Comparison of ENCODE assay signal across 24 cellular contexts in genomic region chr4:7777017-7777710, GRCh38.
A peak's percentile ranks its signal among the peaks of the same experiment; 100 is the strongest.
DNase-seq lines count a peak whose midpoint lies in the region; ATAC-seq, FAIRE-seq and TF ChIP-seq lines count a peak whose summit lies in the region.
"Had no signal": no experiment of that assay in that cellular context is flagged by ENCODE, and none has a peak within 500 bp of the region (broad histone marks: within the 10 kb centered on the region; RNA-seq: fewer than 3 reads in every experiment).

No MANE protein-coding gene starts in this region.

- no peaks in the 10 kb centered on the region for H3K79me2 ChIP-seq in K562 (ENCODE audit: control insufficient read depth, insufficient read depth, low read length)

- H3K27ac Mint-ChIP-seq in CD4-positive, alpha-beta memory T cell, result no peak overlapping the region
- H3K27ac Mint-ChIP-seq: stimulated activated memory B cell treated with anti-CD40 and anti-IgM and Interleukin-4, amounts not matched to agents 10 μg/mL and 1 μg/mL and 100 μg/mL, for 72 hours; T-helper 2 cell treated with Interferon-gamma antibody and Interleukin-4, amounts not matched to agents 5 μg/mL and 100 μg/mL, for 36 hours had no signal

- BruUV-seq in K562 (replicated peaks; lab: Mats Ljungman, UMichigan), result no TSS peak

- peaks cover 11% of the 10 kb centered on the region; the same call in 2 of the 3 replicates for H3K36me3 ChIP-seq in K562 (ENCODE audit: control insufficient read depth, insufficient read depth, low read length)
- peaks cover 25 to 36% of the 10 kb centered on the region in 2 donors for H3K36me3 ChIP-seq in mucosa of rectum (ENCODE audit: control insufficient read depth in 2 of 2, insufficient read depth in 2 of 2, low read length in 2 of 2)
- peaks cover 4% of the 10 kb centered on the region for H3K36me3 ChIP-seq in CD4-positive, alpha-beta memory T cell (ENCODE audit: insufficient read depth, low read length)
- H3K36me3 ChIP-seq: right lobe of liver had no signal

- no peaks in the 10 kb centered on the region; the same call in 1 of the 2 replicates for H3K9me3 ChIP-seq in K562 (replicated peaks; ENCODE audit: control insufficient read depth, insufficient read depth, low read depth, low read length)
- no peaks in the 10 kb centered on the region for H3K9me3 ChIP-seq in mucosa of rectum (ENCODE audit: control insufficient read depth in 2 of 2, low read length in 2 of 2)
- no peaks in the 10 kb centered on the region for H3K9me3 ChIP-seq in CD4-positive, alpha-beta memory T cell (ENCODE audit: control insufficient read depth in 1 of 2, low read length in 2 of 2)
- H3K9me3 ChIP-seq: BLaER1, Caco-2, right lobe of liver had no signal

- H3K36me3 Mint-ChIP-seq in CD4-positive, alpha-beta memory T cell, result peaks cover 53 to 62% of the 10 kb centered on the region in 2 donors
- H3K36me3 Mint-ChIP-seq: stimulated activated memory B cell treated with anti-CD40 and anti-IgM and Interleukin-4, amounts not matched to agents 10 μg/mL and 1 μg/mL and 100 μg/mL, for 72 hours had no signal

- no peak for TF ChIP-seq RAD21 in K562 (CRISPR knock-in tag; conservative IDR thresholded peaks at IDR 0.05 in 1 of 2, IDR thresholded peaks at IDR 0.05 in 1 of 2)

- in situ Hi-C loops in K562 (cut with MboI), result no loop called here

- DNase-seq in DMS53 treated with DMSO at 0.1 percent for 48 hours (lab: John Stamatoyannopoulos, UW; ENCODE audit: unreplicated experiment), result peak; percentile 37
- peak; percentile 48 for DNase-seq in NCI-H146 (lab: John Stamatoyannopoulos, UW)
- no peak for DNase-seq in K562 (ENCODE audit: extremely low read depth in 1 of 4, low spot score in 3 of 4)
- no peak for DNase-seq in globus pallidus (ENCODE audit: low spot score)
- DNase-seq in CD4-positive, alpha-beta memory T cell, result no peak
- DNase-seq in OCI-M2 (lab: John Stamatoyannopoulos, UW; ENCODE audit: unreplicated experiment), result no peak
- DNase-seq: activated CD4-positive, alpha-beta T cell treated with anti-CD3 and anti-CD28 coated beads for 4 hours; activated CD8-positive, alpha-beta memory T cell treated with anti-CD3 and anti-CD28 coated beads for 24 hours; activated gamma-delta T cell treated with Interleukin-2 at 50 U/mL for 16 hours; Caco-2; KG1; MM.1S; NCI-H1436; stimulated activated CD4-positive, alpha-beta T cell treated with anti-CD3 and anti-CD28 coated beads, Interleukin-4, amount 100 ng/mL, for 24 hours; substantia nigra had no signal

- no peak overlapping the region for H2AFZ ChIP-seq in K562 (ENCODE audit: low read depth, low read length)

- FAIRE-seq in K562 (lab: Jason Lieb, UNC), result no peak
- FAIRE-seq: keratinocyte had no signal

- H3K27me3 ChIP-seq in K562 (ENCODE audit: control insufficient read depth in 2 of 2, insufficient read depth in 2 of 2, low read length in 2 of 2), result peaks cover 0 to 5% of the 10 kb centered on the region in 2 experiments; a peak in 1 of 5 replicates
- no peaks in the 10 kb centered on the region for H3K27me3 ChIP-seq in mucosa of rectum (ENCODE audit: control insufficient read depth in 2 of 2, insufficient read depth in 2 of 2, low read length in 2 of 2)
- no peaks in the 10 kb centered on the region for H3K27me3 ChIP-seq in CD4-positive, alpha-beta memory T cell (ENCODE audit: insufficient read depth, low read length)
- H3K27me3 ChIP-seq: BLaER1, right lobe of liver had no signal

- no peaks in the 10 kb centered on the region for H3K9me1 ChIP-seq in K562 (ENCODE audit: control insufficient read depth, insufficient read depth, low read length)

- no peaks in the 10 kb centered on the region for H3K9me3 Mint-ChIP-seq in CD4-positive, alpha-beta memory T cell
- H3K9me3 Mint-ChIP-seq: stimulated activated memory B cell treated with anti-CD40 and anti-IgM and Interleukin-4, amounts not matched to agents 10 μg/mL and 1 μg/mL and 100 μg/mL, for 72 hours; T-helper 2 cell treated with Interferon-gamma antibody and Interleukin-4, amounts not matched to agents 5 μg/mL and 100 μg/mL, for 36 hours had no signal

- WGBS in K562 (ENCODE audit: insufficient coverage, low coverage, missing lambda C conversion rate), result 27% methylated on average over 17 of the region's 17 CpGs

- H3K27me3 Mint-ChIP-seq in CD4-positive, alpha-beta memory T cell, result no peaks in the 10 kb centered on the region

- no peak overlapping the region for H3K4me3 Mint-ChIP-seq in CD4-positive, alpha-beta memory T cell
- H3K4me3 Mint-ChIP-seq: stimulated activated memory B cell treated with anti-CD40 and anti-IgM and Interleukin-4, amounts not matched to agents 10 μg/mL and 1 μg/mL and 100 μg/mL, for 72 hours; T-helper 2 cell treated with Interferon-gamma antibody and Interleukin-4, amounts not matched to agents 5 μg/mL and 100 μg/mL, for 36 hours had no signal

- H4K20me1 ChIP-seq in K562 (replicated peaks; ENCODE audit: control insufficient read depth, insufficient read depth, low read length), result no peaks in the 10 kb centered on the region
- H4K20me1 ChIP-seq: BLaER1 had no signal

- TF ChIP-seq CTCF in K562 (IDR thresholded peaks at IDR 0.05 in 2 of 3, conservative IDR thresholded peaks at IDR 0.05 in 1 of 3; ENCODE audit: insufficient read depth in 2 of 3, low read depth in 1 of 3, low read length in 3 of 3), result no peak

- CTCF ChIA-PET in K562 (lab: Yijun Ruan, JAX; ENCODE audit: low intra/inter-chr PET ratio), result no interaction called here
- CTCF ChIA-PET in CD4-positive, alpha-beta memory T cell (lab: Charles Lee; ENCODE audit: partially characterized antibody), result no interaction called here

- ATAC-seq in K562 (no peak), GM18873 (IDR thresholded peaks at IDR 0.05; ENCODE audit: low FRiP score, unreplicated experiment) (no peak)
- ATAC-seq: HCT116; right lobe of liver; SK-N-SH treated with all-trans-retinoic acid at 6 μM for 48 hours; stimulated activated memory B cell treated with anti-CD40 and anti-IgM and Interleukin-4, amounts not matched to agents 10 μg/mL and 1 μg/mL and 100 μg/mL, for 72 hours had no signal

- POLR2A ChIA-PET in K562 (lab: Yijun Ruan, JAX), result no interaction called here
- POLR2A ChIA-PET in CD4-positive, alpha-beta memory T cell (lab: Charles Lee; ENCODE audit: partially characterized antibody), result no interaction called here

- H3K4me3 ChIP-seq in K562 (no peak overlapping the region), mucosa of rectum (ENCODE audit: low read length in 2 of 2) (no peak overlapping the region)
- no peak overlapping the region for H3K4me3 ChIP-seq in CD4-positive, alpha-beta memory T cell (ENCODE audit: low read length in 2 of 2)
- H3K4me3 ChIP-seq: BLaER1, right lobe of liver had no signal

- H3K4me1 Mint-ChIP-seq in CD4-positive, alpha-beta memory T cell, result peaks cover 28 to 65% (median 45%) of the 10 kb centered on the region in 4 donors

- intact Hi-C loops in K562 (cut with micrococcal nuclease), result no loop called here
- intact Hi-C loops in CD4-positive, alpha-beta memory T cell (cut with micrococcal nuclease), result no loop called here

- H3K27ac ChIP-seq in K562 (ENCODE audit: extremely low read depth, low read depth, low read length), result no peak overlapping the region
- H3K27ac ChIP-seq in mucosa of rectum (ENCODE audit: low read depth in 2 of 2, low read length in 2 of 2), result peak overlapping the region; percentile 27 to 70
- no peak overlapping the region for H3K27ac ChIP-seq in CD4-positive, alpha-beta memory T cell (ENCODE audit: low read depth, low read length)
- H3K27ac ChIP-seq: BLaER1, right lobe of liver had no signal

- no peak overlapping the region for H3K9ac ChIP-seq in K562 (ENCODE audit: insufficient read depth in 1 of 2, low read depth in 2 of 2, low read length in 2 of 2)
- H3K9ac ChIP-seq in mucosa of rectum (ENCODE audit: low read depth in 1 of 2, low read length in 2 of 2), result no peak overlapping the region
- H3K9ac ChIP-seq: BLaER1 had no signal

- no peak for TF ChIP-seq POLR2A in K562 (conservative IDR thresholded peaks at IDR 0.05)

- no peak for TF ChIP-seq EP300 in K562 (IDR thresholded peaks at IDR 0.05; ENCODE audit: low read length)

- H3K4me1 ChIP-seq in K562 (replicated peaks in 1 of 2; ENCODE audit: control insufficient read depth in 2 of 2, insufficient read depth in 2 of 2, low read length in 2 of 2) (no peaks in the 10 kb centered on the region; a peak in 2 of 5 replicates), mucosa of rectum (ENCODE audit: control insufficient read depth in 2 of 2, insufficient read depth in 2 of 2, low read length in 2 of 2) (peaks cover 28 to 55% of the 10 kb centered on the region in 2 donors)
- H3K4me1 ChIP-seq in CD4-positive, alpha-beta memory T cell (ENCODE audit: insufficient read depth, low read length), result peaks cover 17% of the 10 kb centered on the region
- H3K4me1 ChIP-seq: Caco-2, right lobe of liver had no signal

- no peak overlapping the region for H3K4me2 ChIP-seq in K562 (ENCODE audit: insufficient read depth, low read length)
- H3K4me2 ChIP-seq: BLaER1 had no signal

TF ChIP-seq in K562, 482 proteins besides CTCF, POLR2A, EP300 and RAD21 (continues in another document):
- TF ChIP-seq ZNF184 (CRISPR knock-in tag; IDR thresholded peaks at IDR 0.05) (no peak), L3MBTL2 (IDR thresholded peaks at IDR 0.05) (peak; percentile 66)

Comparison
In these comparisons a context has a peak if more than half of its experiments do, and no peak if none do; other contexts are left out.
1. DNase-seq: peak in DMS53 treated with DMSO at 0.1 percent for 48 hours (single experiment) and NCI-H146 (single experiment); none in K562 (0 of 4), globus pallidus (single experiment), CD4-positive, alpha-beta memory T cell (0 of 5) and OCI-M2 (single experiment).
2. H3K27ac ChIP-seq: peak in mucosa of rectum (2 of 2); none in K562 (single experiment) and CD4-positive, alpha-beta memory T cell (single experiment).